8 cellular contexts compared by ENCODE assay signal in the genomic region with DNA sequence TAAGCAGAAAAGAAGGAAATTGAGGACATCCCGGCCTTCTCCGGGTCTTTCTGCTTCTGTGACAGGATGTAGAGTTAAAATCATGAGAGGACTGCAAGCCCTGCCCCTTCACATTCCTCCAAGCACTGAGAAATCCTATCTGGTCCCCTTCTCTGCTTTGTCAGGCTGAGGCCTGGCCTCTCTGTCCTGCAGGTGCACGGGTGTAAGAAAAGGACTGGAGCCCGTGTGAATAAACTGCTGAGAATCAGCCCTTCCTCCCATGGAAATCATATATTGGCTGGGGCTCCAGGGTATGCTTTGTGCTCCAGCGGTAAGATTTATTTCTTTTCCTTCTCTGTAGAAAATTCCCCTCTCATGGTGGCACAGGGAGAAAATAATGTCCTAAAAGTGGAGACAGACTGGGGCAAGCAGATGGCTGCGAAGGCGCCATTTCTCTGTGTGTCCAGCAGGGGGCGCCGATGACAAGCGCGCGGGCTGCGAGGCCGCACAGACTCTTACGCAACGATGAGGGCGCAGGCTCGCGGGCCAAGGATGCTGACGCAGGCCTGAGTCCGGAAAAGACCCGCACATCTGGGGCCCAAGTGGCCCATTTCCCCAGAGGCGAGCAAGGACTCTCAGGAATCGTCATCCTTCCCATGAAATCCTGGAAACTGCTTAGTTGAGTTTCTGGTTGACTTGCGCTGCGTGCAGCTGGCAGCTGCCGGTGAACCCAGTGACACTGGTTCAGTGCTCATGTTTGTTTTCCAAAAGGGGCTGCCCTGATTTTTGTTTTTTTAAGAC.
A peak's percentile ranks its signal among the peaks of the same experiment; 100 is the strongest.
DNase-seq lines count a peak whose midpoint lies in the region; ATAC-seq and TF ChIP-seq lines count a peak whose summit lies in the region.

No MANE protein-coding gene starts in this region.

- in situ Hi-C loops in astrocyte of the spinal cord (cut with HindIII; ENCODE audit: low sequenced_read_pairs) = no loop called here

- TF ChIP-seq CTCF in astrocyte of the spinal cord (IDR thresholded peaks at IDR 0.05; ENCODE audit: low read depth, low read length) (peak; percentile 93), retinal pigment epithelial cell (conservative IDR thresholded peaks at IDR 0.05; ENCODE audit: low read depth, low read length) (peak; percentile 90)

- peak; percentile 44 for DNase-seq in NK-92 treated with Interleukin-12 subunit alpha and Interleukin-12 subunit beta, amount 100 ng/mL, for 24 hours (lab: John Stamatoyannopoulos, UW)
- DNase-seq in NK-92 (lab: John Stamatoyannopoulos, UW; ENCODE audit: unreplicated experiment) = no peak
- peak; percentile 20 for DNase-seq in NCI-H1694 treated with DMSO at 0.1 percent for 48 hours (lab: John Stamatoyannopoulos, UW)
- peak; percentile 73 for DNase-seq in T1000 (lab: John Stamatoyannopoulos, UW)
- peak; percentile 91 for DNase-seq in astrocyte of the spinal cord (ENCODE audit: low read depth, low spot score)
- DNase-seq in iPS DF 19.7 (ENCODE audit: low read depth, low spot score) = peak; percentile 30
- no peak for DNase-seq in retinal pigment epithelial cell (ENCODE audit: low read depth)

- ATAC-seq in HG02973 (IDR thresholded peaks at IDR 0.05; ENCODE audit: unreplicated experiment) = peak; percentile 93

- peak overlapping the region; percentile 13 for H3K4me3 ChIP-seq in astrocyte of the spinal cord (ENCODE audit: low read depth, low read length)
- peak overlapping the region; percentile 51 for H3K4me3 ChIP-seq in retinal pigment epithelial cell (ENCODE audit: low read length)

Comparison
In these comparisons a context has a peak if more than half of its experiments do, and no peak if none do; other contexts are left out.
1. DNase-seq: peak in NK-92 treated with Interleukin-12 subunit alpha and Interleukin-12 subunit beta, amount 100 ng/mL, for 24 hours (single experiment), NCI-H1694 treated with DMSO at 0.1 percent for 48 hours (single experiment), T1000 (single experiment), astrocyte of the spinal cord (single experiment) and iPS DF 19.7 (single experiment); none in NK-92 (single experiment) and retinal pigment epithelial cell (single experiment).